Comparison of ENCODE assay signal across 2 cellular contexts in genomic region chr2:78564666-78565065, GRCh38.
"Had no signal": no experiment of that assay in that cellular context is flagged by ENCODE, and none has a peak within 500 bp of the region (broad histone marks: within the 10 kb centered on the region; RNA-seq: fewer than 3 reads in every experiment).

No MANE protein-coding gene starts in this region.

- DNase-seq: IMR-90, KBM-7 had no signal
